Comparison of ENCODE assay signal across 3 cellular contexts in the genomic region with DNA sequence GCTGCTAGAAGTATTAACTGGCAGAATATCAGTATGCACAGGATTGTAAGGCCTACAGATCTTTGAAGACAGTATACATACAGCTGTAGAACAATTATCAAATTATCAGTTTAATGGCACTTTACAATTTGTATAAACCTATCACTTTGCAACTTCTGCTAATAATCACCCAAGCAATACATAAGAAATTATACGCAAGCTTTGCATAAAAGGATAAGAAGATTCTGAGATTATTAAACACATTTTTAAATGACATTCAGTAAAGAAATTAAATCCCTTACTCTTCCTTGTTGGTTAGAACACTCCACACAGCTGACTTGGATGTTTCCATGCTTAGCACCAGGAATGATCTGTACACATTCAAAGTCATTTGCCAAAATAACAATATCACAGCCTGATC.
TF ChIP-seq lines count a peak whose summit lies in the region.

No MANE protein-coding gene starts in this region.

TF ChIP-seq in A549, 52 proteins besides CTCF, POLR2A, EP300 and RAD21:
- TF ChIP-seq NFE2L2 (conservative IDR thresholded peaks at IDR 0.05; ENCODE audit: low read length), result no peak
- no peak for TF ChIP-seq NPAS2 (CRISPR knock-in tag; IDR thresholded peaks at IDR 0.05; ENCODE audit: borderline replicate concordance)
- TF ChIP-seq MAFK (IDR thresholded peaks at IDR 0.05; ENCODE audit: partially characterized antibody), result peak; percentile 42

TF ChIP-seq in IMR-90, 13 proteins besides CTCF, POLR2A, EP300 and RAD21:
- no peak for TF ChIP-seq FOS (IDR thresholded peaks at IDR 0.05; ENCODE audit: low read depth, low read length)
- 0 out of 2 replicates have a peak, but pooled peaks have one; percentile 12 for TF ChIP-seq MAFK (IDR thresholded peaks at IDR 0.05; ENCODE audit: low read depth, low read length)

TF ChIP-seq in K562, 482 proteins besides CTCF, POLR2A, EP300 and RAD21:
- TF ChIP-seq L3MBTL2 (IDR thresholded peaks at IDR 0.05) (no peak), C11orf30 (IDR thresholded peaks at IDR 0.05; ENCODE audit: low read depth) (peak; percentile 67; the same call in 1 of the 2 replicates), ZNF316 (IDR thresholded peaks at IDR 0.05) (peak; percentile 84)
TF ChIP-seq in K562: peak in this region for 2.
